In the genomic region with DNA sequence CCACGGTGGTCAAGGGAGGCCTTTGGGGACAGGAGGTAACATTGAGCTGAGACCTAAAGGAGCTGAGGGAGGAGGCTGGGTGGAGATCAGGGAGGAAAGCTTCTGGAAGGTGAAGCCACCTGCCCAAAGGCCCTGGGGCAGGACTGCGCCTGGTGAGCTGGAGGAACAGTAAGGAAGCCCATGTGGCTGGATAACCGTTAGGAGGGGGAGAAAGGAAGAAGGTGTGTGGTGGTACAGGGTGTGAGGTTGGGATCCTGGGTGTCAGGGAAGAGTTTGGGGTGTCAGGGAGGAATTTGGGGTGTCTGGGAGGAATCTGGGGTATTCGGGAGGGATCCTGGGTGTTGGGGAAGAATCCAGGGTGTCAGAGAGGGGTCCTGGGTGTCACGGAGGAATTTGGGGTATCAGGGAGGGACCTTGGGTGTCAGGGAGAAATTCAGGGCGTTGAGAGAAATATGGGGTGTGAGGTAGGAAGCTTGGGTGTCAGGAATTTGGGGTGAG, we compare ENCODE assay signal across 8 cellular contexts. TPM values are rescaled to one million over a fixed set of nuclear protein-coding genes. Genes with fewer than 3 reads are reported as not detected.
DNase-seq lines count a peak whose midpoint lies in the region; ATAC-seq, FAIRE-seq and TF ChIP-seq lines count a peak whose summit lies in the region.

No MANE protein-coding gene starts in this region.

- H3K27ac ChIP-seq in psoas muscle, result peak overlapping the region; percentile 95

- FAIRE-seq in urothelium cell line (lab: Jason Lieb, UNC), result no peak

- no peaks in the 10 kb centered on the region for H3K27me3 ChIP-seq in psoas muscle (ENCODE audit: insufficient read depth in 3 of 3, low read length in 2 of 3)

- peaks cover 5% of the 10 kb centered on the region for H3K4me1 ChIP-seq in psoas muscle

- intact Hi-C loops in psoas muscle (cut with DNase I), result no loop called here

- H3K4me3 ChIP-seq in fibroblast of mammary gland (ENCODE audit: control insufficient read depth, low read depth, low read length) (peak overlapping the region; percentile 85), psoas muscle (peak overlapping the region; percentile 99)

- ATAC-seq in SK-N-SH treated with all-trans-retinoic acid at 6 μM for 48 hours (peak; percentile 18), psoas muscle (peak in 1 of 4 donors; percentile 26)

- TF ChIP-seq CTCF in fibroblast of mammary gland (conservative IDR thresholded peaks at IDR 0.05; ENCODE audit: control insufficient read depth, insufficient read depth, low read depth, low read length) (no peak), psoas muscle (IDR thresholded peaks at IDR 0.05) (no peak), GM13976 (IDR thresholded peaks at IDR 0.05; ENCODE audit: borderline replicate concordance, control extremely low read depth, extremely low read depth, insufficient read depth, missing control alignments) (no peak)

- no peaks in the 10 kb centered on the region for H3K9me3 ChIP-seq in psoas muscle

- H3K36me3 ChIP-seq in psoas muscle (ENCODE audit: insufficient read depth in 1 of 2, low read depth in 1 of 2), result no peaks in the 10 kb centered on the region

- in situ Hi-C loops in GM13976 (cut with MboI; ENCODE audit: low sequenced_read_pairs, unreplicated experiment), result no loop called here

- WGBS in psoas muscle, 3 donors, result 63 to 71% (median 65%) methylated on average over 6 of the region's 6 CpGs

- DNase-seq in ELR (ENCODE audit: low read depth) (peak; percentile 15), fibroblast of mammary gland (ENCODE audit: low read depth) (no peak), psoas muscle (no peak), urothelium cell line (ENCODE audit: low spot score) (no peak), ureter (ENCODE audit: low spot score) (no peak), GM13976 (ENCODE audit: low spot score) (no peak)
- no peak for DNase-seq in stimulated activated CD4-positive, alpha-beta T cell treated with anti-CD3 and anti-CD28 coated beads, Interleukin-2, amount 100 ng/mL, for 48 hours

TF ChIP-seq in SK-N-SH treated with all-trans-retinoic acid at 6 μM for 48 hours, 23 proteins besides CTCF, POLR2A, EP300 and RAD21:
- TF ChIP-seq ZNF8 (CRISPR knock-in tag; IDR thresholded peaks at IDR 0.05), result no peak

RNA-seq across cellular contexts. Expression of a gene that starts 0.7 kb away (rescaled TPM):
- total RNA-seq in psoas muscle (10 to 100 TPM in 3 of 4 donors, 1 to 10 TPM in 1; 9.0 to 17.0 (median 14.2) TPM), ureter (13.1 TPM)
- 10 to 100 TPM in 1 of 3 donors, 1 to 10 TPM in 2; 7.4 to 11.4 (median 8.7) TPM for polyA plus RNA-seq in psoas muscle

RNA-seq across cellular contexts. Expression of a gene that starts 36.6 kb away (rescaled TPM):
- total RNA-seq in psoas muscle (100 to 1,000 TPM in 2 of 4 donors, 10 to 100 TPM in 2; 67.2 to 251 (median 90.0) TPM), ureter (35.7 TPM)
- polyA plus RNA-seq in psoas muscle, result 100 to 1,000 TPM in 2 of 3 donors, 10 to 100 TPM in 1; 75.3 to 309 (median 142) TPM

RNA-seq across cellular contexts. Expression of a gene that starts 39.3 kb away (rescaled TPM):
- total RNA-seq in psoas muscle, result 100 to 1,000 TPM; 135 to 210 (median 149) TPM
- polyA plus RNA-seq in psoas muscle, result 100 to 1,000 TPM in 1 of 3 donors, 10 to 100 TPM in 2; 63.2 to 214 (median 96.3) TPM
- 12.2 TPM for total RNA-seq in ureter

Comparison
In these comparisons a context has a peak if more than half of its experiments do, and no peak if none do; other contexts are left out.
1. RNA of a gene that starts 39.3 kb away (total RNA-seq): 135 to 210 TPM in psoas muscle; 12.2 TPM in ureter (single experiment); every median in the first group is over 10 times any median in the second.